1 cellular context compared by ENCODE assay signal in the genomic region with DNA sequence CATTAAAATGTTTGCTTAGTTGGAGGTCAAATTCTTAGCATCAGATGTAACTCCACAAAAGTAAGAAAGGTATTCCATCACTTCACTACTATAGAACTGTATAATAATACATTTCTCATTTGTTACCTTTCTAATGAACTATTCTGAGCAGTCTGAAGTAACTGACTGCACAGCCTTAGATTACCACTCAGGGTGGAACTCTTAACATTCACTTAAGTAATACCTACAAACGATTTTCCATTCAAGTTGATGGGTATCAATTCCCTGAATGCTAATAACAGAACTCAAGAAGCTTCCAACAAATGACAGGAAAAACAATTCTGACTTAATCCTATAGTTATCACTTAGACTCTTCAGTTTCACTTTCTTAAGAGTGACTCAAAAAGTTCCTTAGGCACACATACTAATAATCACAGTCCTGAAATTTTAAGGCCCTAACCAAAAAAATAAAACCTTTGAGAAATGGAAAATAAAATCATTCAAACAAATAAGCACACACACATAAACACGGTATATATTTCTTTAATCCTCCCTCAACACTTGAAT.
TF ChIP-seq lines count a peak whose summit lies in the region.

No MANE protein-coding gene starts in this region.

TF ChIP-seq in HepG2, 621 proteins besides CTCF, POLR2A, EP300 and RAD21:
- peak; percentile 66; the same call in 1 of the 2 replicates for TF ChIP-seq POLR2AphosphoS2 (IDR thresholded peaks at IDR 0.05; ENCODE audit: low read depth, low read length)
- TF ChIP-seq DR1 (CRISPR knock-in tag; IDR thresholded peaks at IDR 0.05) = no peak
- TF ChIP-seq RBFOX2 (IDR thresholded peaks at IDR 0.05; ENCODE audit: low read depth, low read length) = 0 out of 2 replicates have a peak, but pooled peaks have one; percentile 11
TF ChIP-seq in HepG2: peak in this region for 2.
